In the genomic region with DNA sequence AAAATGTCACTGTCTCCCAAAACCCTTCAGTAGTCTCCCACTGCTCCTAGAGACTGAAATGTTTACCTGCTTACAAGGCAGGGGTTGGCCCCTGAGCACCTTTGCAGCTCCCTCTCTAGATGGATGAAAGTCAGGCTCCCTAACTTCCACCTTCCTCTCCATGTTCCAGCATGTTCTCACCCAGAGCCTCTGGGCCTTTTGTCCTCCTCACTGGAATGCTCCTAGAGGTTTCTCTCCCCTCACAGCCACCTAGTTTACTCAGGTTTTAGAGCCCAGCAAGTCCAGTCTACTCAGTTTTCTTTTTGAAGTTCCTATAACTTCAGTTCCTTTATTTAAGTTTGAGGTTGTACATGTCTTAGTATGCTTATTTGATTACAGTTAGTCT, we compare ENCODE assay signal across 1 cellular context.
TF ChIP-seq lines count a peak whose summit lies in the region.

No MANE protein-coding gene starts in this region.

TF ChIP-seq in H1, 55 proteins besides CTCF, POLR2A, EP300 and RAD21:
- no peak for TF ChIP-seq POLR2AphosphoS5 (IDR thresholded peaks at IDR 0.05; ENCODE audit: low read depth, low read length)
- no peak for TF ChIP-seq SIN3A (conservative IDR thresholded peaks at IDR 0.05 in 1 of 2, IDR thresholded peaks at IDR 0.05 in 1 of 2; ENCODE audit: low read depth in 1 of 2, low read length in 2 of 2)
- no peak for TF ChIP-seq SIRT6 (IDR thresholded peaks at IDR 0.05; ENCODE audit: low read length)
- TF ChIP-seq CHD1 (IDR thresholded peaks at IDR 0.05; ENCODE audit: low read depth, low read length) = no peak
- no peak for TF ChIP-seq SRF (IDR thresholded peaks at IDR 0.05; ENCODE audit: low read depth, low read length)
- TF ChIP-seq RNF2 (IDR thresholded peaks at IDR 0.05; ENCODE audit: borderline replicate concordance, low read depth, low read length, missing control alignments, poor library complexity, severe bottlenecking) = no peak
- TF ChIP-seq ZNF274 (IDR thresholded peaks at IDR 0.05; ENCODE audit: borderline replicate concordance, extremely low read depth, low read length) = no peak
- TF ChIP-seq CEBPB (IDR thresholded peaks at IDR 0.05; ENCODE audit: low read depth, low read length) = no peak
- TF ChIP-seq TCF12 (IDR thresholded peaks at IDR 0.05; ENCODE audit: low read depth, low read length) = no peak
- TF ChIP-seq BCL11A (IDR thresholded peaks at IDR 0.05; ENCODE audit: low read depth in 2 of 2, low read length in 2 of 2) = no peak
- no peak for TF ChIP-seq YY1 (IDR thresholded peaks at IDR 0.05; ENCODE audit: low read depth, low read length)
- TF ChIP-seq EZH2 (IDR thresholded peaks at IDR 0.05; ENCODE audit: low read depth, low read length, severe bottlenecking) = no peak
